ENCODE assay signal across 9 cellular contexts in genomic region chr10:129958686-129959543, GRCh38. TPM values are rescaled to one million over a fixed set of nuclear protein-coding genes. Genes with fewer than 3 reads are reported as not detected.
DNase-seq lines count a peak whose midpoint lies in the region; ATAC-seq and TF ChIP-seq lines count a peak whose summit lies in the region.
"Had no signal": no experiment of that assay in that cellular context is flagged by ENCODE, and none has a peak within 500 bp of the region (broad histone marks: within the 10 kb centered on the region; RNA-seq: fewer than 3 reads in every experiment).

No MANE protein-coding gene starts in this region.

- CTCF ChIA-PET in CD4-positive, alpha-beta memory T cell (lab: Charles Lee; ENCODE audit: partially characterized antibody) = no interaction called here
- CTCF ChIA-PET in Calu3 (lab: Charles Lee) = no interaction called here

- intact Hi-C loops in CD4-positive, alpha-beta memory T cell (cut with micrococcal nuclease) = no loop called here
- intact Hi-C loops in Calu3 (cut with micrococcal nuclease; ENCODE audit: unreplicated experiment) = loop anchor here (10.0 kb wide), 1 partner anchor 156 kb away; the partner anchor contains the start of gene C10orf143

- ATAC-seq in GM21737 (IDR thresholded peaks at IDR 0.05; ENCODE audit: unreplicated experiment) = no peak

- TF ChIP-seq CTCF in fibroblast of the aortic adventitia (IDR thresholded peaks at IDR 0.05; ENCODE audit: insufficient read depth, low read length) = no peak
- TF ChIP-seq CTCF in osteocyte (IDR thresholded peaks at IDR 0.05) = no peak
- no peak for TF ChIP-seq CTCF in Calu3 (IDR thresholded peaks at IDR 0.05; ENCODE audit: unreplicated experiment)

- H3K36me3 ChIP-seq in CD4-positive, alpha-beta memory T cell (ENCODE audit: insufficient read depth, low read length) = no peaks in the 10 kb centered on the region

- H3K27ac Mint-ChIP-seq in CD4-positive, alpha-beta memory T cell = peak overlapping the region in 2 of 7 donors; percentile 29 to 80
- H3K27ac Mint-ChIP-seq in osteocyte (ENCODE audit: unreplicated experiment) (no peak overlapping the region), Calu3 (ENCODE audit: unreplicated experiment) (no peak overlapping the region)

- H3K9me3 Mint-ChIP-seq in CD4-positive, alpha-beta memory T cell = peaks cover 0 to 30% (median 14%) of the 10 kb centered on the region in 8 donors
- H3K9me3 Mint-ChIP-seq in osteocyte (ENCODE audit: unreplicated experiment) (no peaks in the 10 kb centered on the region), Calu3 (ENCODE audit: low read depth, unreplicated experiment) (no peaks in the 10 kb centered on the region)

- peaks cover 13 to 38% (median 25%) of the 10 kb centered on the region in 4 donors for H3K4me1 Mint-ChIP-seq in CD4-positive, alpha-beta memory T cell
- peaks cover 18% of the 10 kb centered on the region for H3K4me1 Mint-ChIP-seq in osteocyte (ENCODE audit: unreplicated experiment)
- H3K4me1 Mint-ChIP-seq in Calu3 (ENCODE audit: low read depth, unreplicated experiment) = no peaks in the 10 kb centered on the region

- H3K4me3 ChIP-seq in CD4-positive, alpha-beta memory T cell (ENCODE audit: low read length in 2 of 2) = no peak overlapping the region
- H3K4me3 ChIP-seq in fibroblast of the aortic adventitia (ENCODE audit: low read depth, low read length) = peak overlapping the region; percentile 51

- peaks cover 49% of the 10 kb centered on the region for H3K27me3 ChIP-seq in CD4-positive, alpha-beta memory T cell (ENCODE audit: insufficient read depth, low read length)

- no peak overlapping the region for H3K27ac ChIP-seq in CD4-positive, alpha-beta memory T cell (ENCODE audit: low read depth, low read length)

- H3K9me3 ChIP-seq in CD4-positive, alpha-beta memory T cell (ENCODE audit: control insufficient read depth in 1 of 2, low read length in 2 of 2) = no peaks in the 10 kb centered on the region

- in situ Hi-C loops in G401 (cut with HindIII; ENCODE audit: low sequenced_read_pairs) = loop anchor here (25.0 kb wide), 1 partner anchor 203 kb away; no protein-coding TSS in a partner anchor

- POLR2A ChIA-PET in CD4-positive, alpha-beta memory T cell (lab: Charles Lee; ENCODE audit: partially characterized antibody) = no interaction called here

- H3K36me3 Mint-ChIP-seq in CD4-positive, alpha-beta memory T cell = no peaks in the 10 kb centered on the region
- peaks cover 5% of the 10 kb centered on the region for H3K36me3 Mint-ChIP-seq in osteocyte (ENCODE audit: unreplicated experiment)
- H3K36me3 Mint-ChIP-seq in Calu3 (ENCODE audit: insufficient read depth, unreplicated experiment) = no peaks in the 10 kb centered on the region

- H3K4me3 Mint-ChIP-seq in CD4-positive, alpha-beta memory T cell = peak overlapping the region; percentile 33 to 80 (median 72)
- H3K4me3 Mint-ChIP-seq in osteocyte (ENCODE audit: unreplicated experiment) = peak overlapping the region; percentile 40
- no peak overlapping the region for H3K4me3 Mint-ChIP-seq in Calu3 (ENCODE audit: low read depth, unreplicated experiment)

- DNase-seq in CD4-positive, alpha-beta memory T cell = no peak
- DNase-seq in NCI-H1092 (lab: John Stamatoyannopoulos, UW) (peak; percentile 45), fibroblast of the aortic adventitia (ENCODE audit: low read depth) (peak; percentile 29), osteocyte (ENCODE audit: extremely low spot score, unreplicated experiment) (peak; percentile 82), Calu3 (no peak), G401 (ENCODE audit: low spot score) (no peak), activated gamma-delta T cell treated with Interleukin-2 at 50 U/mL for 16 hours (no peak)
- DNase-seq: substantia nigra had no signal

- no TSS peak for BruUV-seq in Calu3 (replicated peaks; lab: Mats Ljungman, UMichigan)

- H3K4me1 ChIP-seq in CD4-positive, alpha-beta memory T cell (ENCODE audit: insufficient read depth, low read length) = peaks cover 13% of the 10 kb centered on the region

- peaks cover 54 to 60% of the 10 kb centered on the region in 2 donors for H3K27me3 Mint-ChIP-seq in CD4-positive, alpha-beta memory T cell
- peaks cover 73% of the 10 kb centered on the region for H3K27me3 Mint-ChIP-seq in osteocyte (ENCODE audit: unreplicated experiment)
- no peaks in the 10 kb centered on the region for H3K27me3 Mint-ChIP-seq in Calu3 (ENCODE audit: unreplicated experiment)

RNA-seq across cellular contexts. Expression of gene EBF3, which starts 5.2 kb away (rescaled TPM):
- not detected for total RNA-seq in CD4-positive, alpha-beta memory T cell
- not detected for polyA plus RNA-seq in CD4-positive, alpha-beta memory T cell
- total RNA-seq in fibroblast of the aortic adventitia (ENCODE audit: low replicate concordance) (5.2 and 14.7 TPM in 2 replicates), osteocyte (0.59 and 0.63 TPM in 2 replicates), Calu3 (2022) (not detected in 2 replicates)
- 0.24 and 0.25 TPM in 2 replicates for total RNA-seq in G401 (2014; rRNA removed; shearing (Covaris generic))

Comparison
In these comparisons a context has a peak if more than half of its experiments do, and no peak if none do; other contexts are left out.
1. DNase-seq: peak in NCI-H1092 (single experiment), fibroblast of the aortic adventitia (single experiment) and osteocyte (single experiment); none in CD4-positive, alpha-beta memory T cell (0 of 5), Calu3 (single experiment), G401 (single experiment) and activated gamma-delta T cell treated with Interleukin-2 at 50 U/mL for 16 hours (single experiment).